ENCODE assay signal across 21 cellular contexts in genomic region chr5:128407956-128408355, GRCh38.
"Had no signal": no experiment of that assay in that cellular context is flagged by ENCODE, and none has a peak within 500 bp of the region (broad histone marks: within the 10 kb centered on the region; RNA-seq: fewer than 3 reads in every experiment).

No MANE protein-coding gene starts in this region.

- H3K27ac ChIP-seq: dorsolateral prefrontal cortex, epithelial cell of prostate, esophagus muscularis mucosa, foreskin keratinocyte, hepatocyte, neutrophil, spleen, tibial artery, upper lobe of left lung, vagina had no signal

- H3K4me1 ChIP-seq: spleen, tibial artery, upper lobe of left lung had no signal

- H3K9me3 ChIP-seq: esophagus muscularis mucosa, neutrophil, spleen, tibial artery, upper lobe of left lung, vagina had no signal

- H3K4me3 Mint-ChIP-seq: naive B cell; stimulated activated memory B cell treated with anti-CD40 and anti-IgM and Interleukin-4, amounts not matched to agents 10 μg/mL and 1 μg/mL and 100 μg/mL, for 72 hours; stimulated activated naive CD8-positive, alpha-beta T cell treated with anti-CD3 and anti-CD28 coated beads, Interleukin-15, Interleukin-2, amounts not matched to agents 100 ng/mL and 50 ng/mL, for 24 hours had no signal

- H3K4me3 ChIP-seq: dorsolateral prefrontal cortex, esophagus muscularis mucosa, hepatocyte, spleen, tibial artery, upper lobe of left lung, vagina had no signal

- H3K36me3 Mint-ChIP-seq: naive B cell; stimulated activated memory B cell treated with anti-CD40 and anti-IgM and Interleukin-4, amounts not matched to agents 10 μg/mL and 1 μg/mL and 100 μg/mL, for 72 hours had no signal

- H3K27me3 ChIP-seq: dorsolateral prefrontal cortex, esophagus muscularis mucosa, foreskin keratinocyte, hepatocyte, neutrophil, spleen, tibial artery, upper lobe of left lung, vagina had no signal

- H3K9me3 Mint-ChIP-seq: stimulated activated naive CD8-positive, alpha-beta T cell treated with anti-CD3 and anti-CD28 coated beads, Interleukin-15, Interleukin-2, amounts not matched to agents 100 ng/mL and 50 ng/mL, for 24 hours had no signal

- H3K4me1 Mint-ChIP-seq: naive B cell; stimulated activated memory B cell treated with anti-CD40 and anti-IgM and Interleukin-4, amounts not matched to agents 10 μg/mL and 1 μg/mL and 100 μg/mL, for 72 hours had no signal

- H2AFZ ChIP-seq: hepatocyte had no signal

- ATAC-seq: foreskin keratinocyte; sciatic nerve; stimulated activated memory B cell treated with anti-CD40 and anti-IgM and Interleukin-4, amounts not matched to agents 10 μg/mL and 1 μg/mL and 100 μg/mL, for 72 hours had no signal

- H3K36me3 ChIP-seq: esophagus muscularis mucosa, neutrophil, spleen, tibial artery, upper lobe of left lung, vagina had no signal

- H3K4me2 ChIP-seq: hepatocyte had no signal

- DNase-seq: cortex of kidney; dorsolateral prefrontal cortex; effector memory CD4-positive, alpha-beta T cell; foreskin keratinocyte; head of caudate nucleus; naive B cell; posterior cingulate gyrus; spleen; stimulated activated CD4-positive, alpha-beta T cell treated with anti-CD3 and anti-CD28 coated beads, Interleukin-15, amount 100 ng/mL, for 24 hours; stimulated activated CD4-positive, alpha-beta T cell treated with anti-CD3 and anti-CD28 coated beads, Interleukin-1b, Interleukin-23, amount 100 ng/mL, for 48 hours; stimulated activated CD4-positive, alpha-beta T cell treated with anti-CD3 and anti-CD28 coated beads, Interleukin-4, amount 100 ng/mL, for 24 hours; tibial artery; upper lobe of left lung had no signal

- H3K27ac Mint-ChIP-seq: naive B cell; stimulated activated memory B cell treated with anti-CD40 and anti-IgM and Interleukin-4, amounts not matched to agents 10 μg/mL and 1 μg/mL and 100 μg/mL, for 72 hours; stimulated activated naive CD8-positive, alpha-beta T cell treated with anti-CD3 and anti-CD28 coated beads, Interleukin-15, Interleukin-2, amounts not matched to agents 100 ng/mL and 50 ng/mL, for 24 hours had no signal

- H3K27me3 Mint-ChIP-seq: stimulated activated memory B cell treated with anti-CD40 and anti-IgM and Interleukin-4, amounts not matched to agents 10 μg/mL and 1 μg/mL and 100 μg/mL, for 72 hours; stimulated activated naive CD8-positive, alpha-beta T cell treated with anti-CD3 and anti-CD28 coated beads, Interleukin-15, Interleukin-2, amounts not matched to agents 100 ng/mL and 50 ng/mL, for 24 hours had no signal
